ENCODE assay signal across 14 cellular contexts in genomic region chr14:59920378-59920683, GRCh38. TPM values are rescaled to one million over a fixed set of nuclear protein-coding genes. Genes with fewer than 3 reads are reported as not detected.
DNase-seq lines count a peak whose midpoint lies in the region; ATAC-seq, FAIRE-seq and TF ChIP-seq lines count a peak whose summit lies in the region.
"Had no signal": no experiment of that assay in that cellular context is flagged by ENCODE, and none has a peak within 500 bp of the region (broad histone marks: within the 10 kb centered on the region; RNA-seq: fewer than 3 reads in every experiment).

No MANE protein-coding gene starts in this region.

- no peaks in the 10 kb centered on the region for H3K9me3 Mint-ChIP-seq in activated T-helper 17 cell treated with anti-CD3 and anti-CD28 coated beads, Interleukin-2, amount 50 U/mL, for 72 hours

- H3K4me1 ChIP-seq in A673 (ENCODE audit: insufficient read depth, low read length, poor library complexity, severe bottlenecking) = no peaks in the 10 kb centered on the region

- H3K36me3 Mint-ChIP-seq in activated T-helper 17 cell treated with anti-CD3 and anti-CD28 coated beads, Interleukin-2, amount 50 U/mL, for 72 hours (ENCODE audit: low read depth) = no peaks in the 10 kb centered on the region

- H3K4me3 Mint-ChIP-seq in activated T-helper 17 cell treated with anti-CD3 and anti-CD28 coated beads, Interleukin-2, amount 50 U/mL, for 72 hours = peak overlapping the region; percentile 36

- no peaks in the 10 kb centered on the region for H3K9me3 ChIP-seq in iPS-18c (ENCODE audit: control insufficient read depth, insufficient read depth, low read length)
- no peaks in the 10 kb centered on the region for H3K9me3 ChIP-seq in A673 (ENCODE audit: low read depth, low read length, poor library complexity, severe bottlenecking)
- H3K9me3 ChIP-seq: psoas muscle, stomach had no signal

- intact Hi-C loops in A673 (cut with micrococcal nuclease; ENCODE audit: unreplicated experiment) = no loop called here

- H3K27me3 Mint-ChIP-seq in activated T-helper 17 cell treated with anti-CD3 and anti-CD28 coated beads, Interleukin-2, amount 50 U/mL, for 72 hours = peaks cover 31% of the 10 kb centered on the region

- no peak for ATAC-seq in activated T-helper 17 cell treated with anti-CD3 and anti-CD28 coated beads, Interleukin-2, amount 50 U/mL, for 72 hours (replicated peaks)
- ATAC-seq in GM18502 (IDR thresholded peaks at IDR 0.05; ENCODE audit: poor library complexity, unreplicated experiment) = no peak
- ATAC-seq in HG03565 (IDR thresholded peaks at IDR 0.05; ENCODE audit: unreplicated experiment) = no peak

- FAIRE-seq in HTR-8/SVneo (lab: Jason Lieb, UNC) = peak; percentile 93
- FAIRE-seq: frontal cortex had no signal

- CTCF ChIA-PET in A673 (lab: Charles Lee) = no interaction called here

- no peak overlapping the region for H3K27ac ChIP-seq in A673 (ENCODE audit: low read depth, low read length, poor library complexity, severe bottlenecking)
- H3K27ac ChIP-seq: psoas muscle, stomach had no signal

- DNase-seq in HTR-8/SVneo (ENCODE audit: insufficient read length, low spot score) (no peak), retinal pigment epithelial cell (ENCODE audit: low read depth) (no peak), A673 (ENCODE audit: low spot score) (no peak), dedifferentiated amniotic fluid mesenchymal stem cell (ENCODE audit: extremely low spot score) (no peak)
- DNase-seq: activated CD4-positive, alpha-beta T cell treated with anti-CD3 and anti-CD28 coated beads for 1 hour; stimulated activated CD4-positive, alpha-beta T cell treated with anti-CD3 and anti-CD28 coated beads, Interleukin-2, amount 100 ng/mL, for 48 hours; stomach had no signal

- BruUV-seq in A673 (replicated peaks; lab: Mats Ljungman, UMichigan) = no TSS peak

- no peak for TF ChIP-seq CTCF in retinal pigment epithelial cell (conservative IDR thresholded peaks at IDR 0.05; ENCODE audit: low read depth, low read length)
- no peak for TF ChIP-seq CTCF in A673 (conservative IDR thresholded peaks at IDR 0.05; ENCODE audit: low read depth, low read length)

- no peaks in the 10 kb centered on the region for H3K4me1 Mint-ChIP-seq in activated T-helper 17 cell treated with anti-CD3 and anti-CD28 coated beads, Interleukin-2, amount 50 U/mL, for 72 hours

- POLR2A ChIA-PET in A673 (lab: Charles Lee; ENCODE audit: low non-redundant PET) = no interaction called here

- H3K4me3 ChIP-seq in iPS-18c (ENCODE audit: insufficient read depth, low read depth, low read length) (peak overlapping the region; percentile 90; the same call in 1 of the 2 replicates), retinal pigment epithelial cell (ENCODE audit: low read length) (peak overlapping the region; percentile 77), A673 (ENCODE audit: low read depth, low read length, poor library complexity, severe bottlenecking) (no peak overlapping the region)

- H3K27me3 ChIP-seq in A673 (replicated peaks; ENCODE audit: insufficient read depth, low read depth, low read length, poor library complexity) = no peaks in the 10 kb centered on the region

- H3K36me3 ChIP-seq in A673 (ENCODE audit: insufficient read depth, low read length, poor library complexity, severe bottlenecking) = no peaks in the 10 kb centered on the region
- H3K36me3 ChIP-seq: stomach had no signal

- H3K27ac Mint-ChIP-seq in activated T-helper 17 cell treated with anti-CD3 and anti-CD28 coated beads, Interleukin-2, amount 50 U/mL, for 72 hours = no peak overlapping the region

RNA-seq across cellular contexts. Expression of gene LRRC9, which starts 0.4 kb away (rescaled TPM):
- total RNA-seq in activated T-helper 17 cell treated with anti-CD3 and anti-CD28 coated beads, Interleukin-2, amount 50 U/mL, for 72 hours = not detected
- total RNA-seq in A673 (2021) = not detected in 2 replicates
- total RNA-seq: HT1080, stomach had no signal

RNA-seq across cellular contexts. Expression of gene RTN1, which starts 49.8 kb away (rescaled TPM):
- not detected for total RNA-seq in activated T-helper 17 cell treated with anti-CD3 and anti-CD28 coated beads, Interleukin-2, amount 50 U/mL, for 72 hours
- 3.0 and 4.0 TPM in 2 replicates for total RNA-seq in A673 (2021)
